19 cellular contexts compared by ENCODE assay signal in the genomic region with DNA sequence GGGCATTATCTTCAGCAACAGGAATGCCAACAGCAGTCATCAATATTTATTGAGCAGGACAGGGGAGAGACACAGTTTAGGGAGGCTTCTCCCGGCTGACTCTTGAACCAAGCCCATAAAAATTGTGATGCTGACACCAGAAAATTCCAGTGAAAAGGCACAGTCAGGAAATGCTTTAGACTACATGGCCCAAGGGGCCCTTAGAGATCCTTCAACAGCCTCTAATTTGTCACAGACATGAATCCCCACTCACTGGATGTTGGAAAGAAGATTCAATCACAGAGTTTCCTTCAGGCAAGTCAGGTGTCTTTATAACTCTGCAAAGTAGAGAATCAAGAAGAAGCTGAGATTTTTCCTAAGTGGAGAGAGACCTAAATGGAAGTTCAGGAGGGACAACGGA. TPM values are rescaled to one million over a fixed set of nuclear protein-coding genes. Genes with fewer than 3 reads are reported as not detected.
DNase-seq lines count a peak whose midpoint lies in the region; ATAC-seq, FAIRE-seq and TF ChIP-seq lines count a peak whose summit lies in the region.
"Had no signal": no experiment of that assay in that cellular context is flagged by ENCODE, and none has a peak within 500 bp of the region (broad histone marks: within the 10 kb centered on the region; RNA-seq: fewer than 3 reads in every experiment).

No MANE protein-coding gene starts in this region.

- H3K27me3 Mint-ChIP-seq in type B pancreatic cell = peaks cover 46% of the 10 kb centered on the region

- peak overlapping the region in 1 of 2 experiments; percentile 9; a peak in 1 of 4 replicates for H3K4me2 ChIP-seq in H1 (ENCODE audit: insufficient read depth in 1 of 2, low read depth in 2 of 2, low read length in 2 of 2)
- H3K4me2 ChIP-seq: KMS-11 had no signal

- no peaks in the 10 kb centered on the region for H3K79me1 ChIP-seq in H1 (ENCODE audit: low read depth, low read length)

- FAIRE-seq in H1 (lab: Jason Lieb, UNC) = no peak
- FAIRE-seq: RCC 7860 had no signal

- 0 out of 2 replicates have a peak overlapping the region, but pooled peaks have one; percentile 48 for H2BK20ac ChIP-seq in H1 (ENCODE audit: low read length)

- H3K9me3 ChIP-seq in left ventricle myocardium inferior (replicated peaks) = no peaks in the 10 kb centered on the region
- no peaks in the 10 kb centered on the region for H3K9me3 ChIP-seq in HEK293 (ENCODE audit: control insufficient read depth, insufficient read depth, low read depth, low read length)
- H3K9me3 ChIP-seq in H1 (ENCODE audit: insufficient read depth in 2 of 2, low read depth in 1 of 2, low read length in 1 of 2) = no peaks in the 10 kb centered on the region
- H3K9me3 ChIP-seq in aorta (ENCODE audit: control insufficient read depth, low read length) = peaks cover 3% of the 10 kb centered on the region
- H3K9me3 ChIP-seq: BE2C had no signal

- no peak for ATAC-seq in HG03378 (IDR thresholded peaks at IDR 0.05; ENCODE audit: unreplicated experiment)
- no peak for ATAC-seq in aorta (ENCODE audit: low FRiP score)

- H2AK5ac ChIP-seq in H1 (ENCODE audit: low read depth, low read length) = no peak overlapping the region

- intact Hi-C loops in left ventricle myocardium inferior (cut with micrococcal nuclease) (no loop called here), cardiac septum (cut with DNase I) (no loop called here), aorta (cut with DNase I) (no loop called here)

- H3K27me3 ChIP-seq in left ventricle myocardium inferior (ENCODE audit: low read depth) (no peaks in the 10 kb centered on the region), H1 (replicated peaks in 1 of 4; ENCODE audit: control insufficient read depth in 3 of 4, extremely low read depth in 1 of 4, insufficient read depth in 3 of 4, low read length in 3 of 4) (no peaks in the 10 kb centered on the region), aorta (ENCODE audit: control insufficient read depth in 1 of 2, insufficient read depth in 2 of 2, low read length in 1 of 2) (peaks cover 0 to 2% of the 10 kb centered on the region in 2 donors)

- no peak overlapping the region for H4K91ac ChIP-seq in H1 (replicated peaks; ENCODE audit: insufficient read length, low read length)

- H3K9me3 Mint-ChIP-seq in type B pancreatic cell = no peaks in the 10 kb centered on the region

- no peak overlapping the region for H2BK120ac ChIP-seq in H1 (replicated peaks; ENCODE audit: low read depth, low read length)

- no peak overlapping the region for H4K5ac ChIP-seq in H1 (ENCODE audit: insufficient read length, low read depth, low read length)

- H3K4me3 ChIP-seq in left ventricle myocardium inferior (no peak overlapping the region), HEK293 (ENCODE audit: low read depth, low read length) (no peak overlapping the region), H1 (ENCODE audit: extremely low read depth in 1 of 4, insufficient read depth in 2 of 4, low read depth in 3 of 4, low read length in 4 of 4) (no peak overlapping the region), aorta (ENCODE audit: low read length in 2 of 2) (no peak overlapping the region)

- TF ChIP-seq RAD21 in H1 (IDR thresholded peaks at IDR 0.05 in 1 of 2, conservative IDR thresholded peaks at IDR 0.05 in 1 of 2; ENCODE audit: low read depth in 2 of 2, low read length in 2 of 2) = no peak

- TF ChIP-seq POLR2A in H1 (IDR thresholded peaks at IDR 0.05; ENCODE audit: control extremely low read depth in 1 of 2, low read depth in 2 of 2, low read length in 2 of 2) = no peak

- H2AFZ ChIP-seq in H1 (ENCODE audit: low read length) = no peak overlapping the region

- H3K4ac ChIP-seq in H1 (replicated peaks; ENCODE audit: insufficient read length, low read depth, low read length) = no peak overlapping the region

- POLR2A ChIA-PET in HEK293 (lab: Yijun Ruan, JAX) = interaction anchor here (0.9 kb wide), 1 partner anchor 9 kb away, joined by 3 read pairs; no protein-coding TSS in a partner anchor
- POLR2A ChIA-PET in H1 (lab: Charles Lee; ENCODE audit: partially characterized antibody) = interaction anchor here (1.0 to 3.4 kb wide), 5 partner anchors 11 to 492 kb away, joined by 3 to 45 read pairs (median 4); no protein-coding TSS in a partner anchor

- no peak overlapping the region for H2BK15ac ChIP-seq in H1 (ENCODE audit: low read length)

- H3K4me3 Mint-ChIP-seq in type B pancreatic cell = peak overlapping the region; percentile 42

- H3K14ac ChIP-seq in H1 (ENCODE audit: insufficient read length) = no peak overlapping the region

- TF ChIP-seq CTCF in left ventricle myocardium inferior (IDR thresholded peaks at IDR 0.05; ENCODE audit: borderline replicate concordance) (no peak), HEK293 (tag by site-specific recombination; IDR thresholded peaks at IDR 0.05) (no peak), H1 (IDR thresholded peaks at IDR 0.05; ENCODE audit: control extremely low read depth in 1 of 3, insufficient read depth in 1 of 3, low read depth in 1 of 3, low read length in 3 of 3) (no peak), type B pancreatic cell (conservative IDR thresholded peaks at IDR 0.05) (no peak)

- no peaks in the 10 kb centered on the region for H3K36me3 ChIP-seq in left ventricle myocardium inferior
- H3K36me3 ChIP-seq in HEK293 (ENCODE audit: control insufficient read depth in 2 of 2, insufficient read depth in 1 of 2, low read length in 2 of 2) = no peaks in the 10 kb centered on the region
- no peaks in the 10 kb centered on the region for H3K36me3 ChIP-seq in H1 (ENCODE audit: control insufficient read depth in 2 of 4, insufficient read depth in 4 of 4, low read length in 3 of 4)
- no peaks in the 10 kb centered on the region for H3K36me3 ChIP-seq in aorta (ENCODE audit: control insufficient read depth in 1 of 2, insufficient read depth in 2 of 2, low read length in 1 of 2)
- H3K36me3 ChIP-seq: BE2C had no signal

- no peaks in the 10 kb centered on the region for H4K20me1 ChIP-seq in H1 (replicated peaks in 1 of 2; ENCODE audit: control insufficient read depth in 1 of 2, insufficient read depth in 2 of 2, low read length in 2 of 2)

- no peaks in the 10 kb centered on the region for H3K79me2 ChIP-seq in H1 (ENCODE audit: control insufficient read depth in 1 of 2, insufficient read depth in 2 of 2, low read length in 2 of 2)

- DNase-seq in left ventricle myocardium inferior = no peak
- DNase-seq in cardiac septum (ENCODE audit: low spot score) = no peak
- no peak for DNase-seq in H1 (ENCODE audit: low read depth in 1 of 2, low spot score in 2 of 2)
- no peak for DNase-seq in type B pancreatic cell (ENCODE audit: extremely low spot score, unreplicated experiment)
- DNase-seq in aorta = no peak
- DNase-seq: BE2C, DMS153, EL, NCI-H1105, NCI-H1930, NCI-H510A treated with DMSO at 0.1 percent for 48 hours, SHP77 had no signal

- H3K18ac ChIP-seq in H1 (ENCODE audit: extremely low read depth, low read length) = no peak overlapping the region

- no peak overlapping the region for H3K9ac ChIP-seq in H1 (replicated peaks in 1 of 4; ENCODE audit: extremely low read depth in 1 of 4, low read depth in 3 of 4, low read length in 3 of 4)
- H3K9ac ChIP-seq: KMS-11 had no signal

- CTCF ChIA-PET in HEK293 (lab: Yijun Ruan, JAX) = interaction anchor here (1.0 to 1.8 kb wide), 3 partner anchors 8 to 51 kb away, joined by 3 to 5 read pairs (median 3); no protein-coding TSS in a partner anchor
- CTCF ChIA-PET in H1 (lab: Charles Lee; ENCODE audit: partially characterized antibody) = interaction anchor here (0.9 to 2.7 kb wide), 7 partner anchors 14 to 94 kb away, joined by 3 to 27 read pairs (median 13); no protein-coding TSS in a partner anchor

- TF ChIP-seq EP300 in H1 (IDR thresholded peaks at IDR 0.05; ENCODE audit: borderline replicate concordance in 1 of 2, low read depth in 2 of 2, low read length in 2 of 2) = no peak

- H2BK12ac ChIP-seq in H1 (ENCODE audit: low read depth, low read length) = peak overlapping the region; percentile 41; the same call in 1 of the 2 replicates

- H4K8ac ChIP-seq in H1 (ENCODE audit: extremely low read depth, insufficient read depth, low read length) = no peak overlapping the region

- H3K36me3 Mint-ChIP-seq in type B pancreatic cell = no peaks in the 10 kb centered on the region

- no peak overlapping the region for H3K27ac Mint-ChIP-seq in type B pancreatic cell

- H3K4me1 ChIP-seq in left ventricle myocardium inferior = peaks cover 22% of the 10 kb centered on the region
- no peaks in the 10 kb centered on the region for H3K4me1 ChIP-seq in HEK293 (ENCODE audit: control insufficient read depth, insufficient read depth, low read length)
- H3K4me1 ChIP-seq in H1 (replicated peaks in 1 of 4; ENCODE audit: control insufficient read depth in 3 of 4, insufficient read depth in 4 of 4, low read length in 3 of 4) = peaks cover 0 to 6% (median 3%) of the 10 kb centered on the region in 4 experiments; a peak in 4 of 7 replicates
- no peaks in the 10 kb centered on the region for H3K4me1 ChIP-seq in aorta (ENCODE audit: control insufficient read depth in 1 of 2, insufficient read depth in 2 of 2, low read length in 2 of 2)
- H3K4me1 ChIP-seq: BE2C had no signal

- H3K27ac ChIP-seq in left ventricle myocardium inferior (replicated peaks) (peak overlapping the region; percentile 81), HEK293 (ENCODE audit: extremely low read depth, low read depth, low read length) (no peak overlapping the region), H1 (ENCODE audit: low read depth, low read length) (no peak overlapping the region), aorta (ENCODE audit: low read depth in 1 of 2, low read length in 2 of 2) (no peak overlapping the region)
- H3K27ac ChIP-seq: KMS-11 had no signal

- no peak overlapping the region for H2BK5ac ChIP-seq in H1 (ENCODE audit: low read depth, low read length)

- whole genome bisulfite sequencing in H1 (ENCODE audit: extremely low coverage in 1 of 2, insufficient coverage in 1 of 2, insufficient read length in 1 of 2, insufficient replicate concordance in 2 of 2, low coverage in 1 of 2, low lambda C conversion rate in 2 of 2, missing lambda C conversion rate in 1 of 2), 2 experiments = 80% methylated on average over 2 of the region's 2 CpGs; no CpG with 5 or more reads in 1 of the 2 experiments
- WGBS in aorta, 2 donors = 37 to 48% methylated on average over 2 of the region's 2 CpGs

- peaks cover 7% of the 10 kb centered on the region for H3K4me1 Mint-ChIP-seq in type B pancreatic cell (ENCODE audit: unreplicated experiment)

- H3K23ac ChIP-seq in H1 (ENCODE audit: insufficient read length) = no peak overlapping the region

- H3K56ac ChIP-seq in H1 (replicated peaks; ENCODE audit: insufficient read length, low read depth, low read length) = no peak overlapping the region

- H3K23me2 ChIP-seq in H1 (ENCODE audit: low read depth, low read length) = no peaks in the 10 kb centered on the region

RNA-seq across cellular contexts. Expression of gene GJC3, which starts 1.2 kb away (rescaled TPM):
- 0.27 TPM for total RNA-seq in left ventricle myocardium inferior
- total RNA-seq in cardiac septum = not detected
- total RNA-seq in H1 (2021; fragmentation: NEBNext Ultra II Directional; extraction: Animal tissue kit (Norgen Biotek cat#: 25700)) = 2.5 and 3.0 TPM in 2 replicates
- 1.7 and 2.7 TPM in 2 replicates for polyA plus RNA-seq in H1 (2011; rRNA removed)
- polyA plus RNA-seq in H1 (2011; cell fraction: cytosol; rRNA removed) = 2.2 TPM
- polyA plus RNA-seq in H1 (2011; cell fraction: nucleus; rRNA removed) = 1.9 TPM
- 0.81 to 3.6 TPM (median 2.4 TPM) in 4 replicates for polyA plus RNA-seq in H1 (2012, experiment 1 of 2)
- 1.3 TPM for polyA plus RNA-seq in H1 (2012, experiment 2 of 2)
- polyA plus RNA-seq in H1 (2013, experiment 1 of 2) = 1.5 TPM
- 1.7 TPM for polyA plus RNA-seq in H1 (2013, experiment 2 of 2)
- 0.66 and 1.7 TPM in 2 replicates for polyA minus RNA-seq in H1 (2011; rRNA and poly(A)+ RNA removed)
- not detected for polyA minus RNA-seq in H1 (2011; cell fraction: cytosol; rRNA and poly(A)+ RNA removed)
- 2.4 TPM for polyA minus RNA-seq in H1 (2011; cell fraction: nucleus; rRNA and poly(A)+ RNA removed)
- total RNA-seq in type B pancreatic cell (ENCODE audit: low replicate concordance) = not detected in 2 replicates
- total RNA-seq in aorta = under 1 TPM in 1 of 2 donors, not detected in 1; 0.57 TPM
- polyA plus RNA-seq in aorta = not detected
- total RNA-seq: MCF 10A had no signal
- polyA plus RNA-seq: AG04450 had no signal

RNA-seq across cellular contexts. Expression of gene TRIM4, which starts 8.9 kb away (rescaled TPM):
- total RNA-seq in left ventricle myocardium inferior (7.1 TPM), cardiac septum (7.8 TPM), type B pancreatic cell (ENCODE audit: low replicate concordance) (13.0 and 15.8 TPM in 2 replicates), aorta (10 to 100 TPM; 24.7 to 33.4 TPM)
- total RNA-seq in H1 (2021; fragmentation: NEBNext Ultra II Directional; extraction: Animal tissue kit (Norgen Biotek cat#: 25700)) = 6.6 and 7.3 TPM in 2 replicates
- polyA plus RNA-seq in H1 (2011; rRNA removed) (0.02 and 0.03 TPM in 2 replicates), aorta (10 to 100 TPM; 16.4 to 20.3 TPM)
- polyA plus RNA-seq in H1 (2011; cell fraction: cytosol; rRNA removed) = 0.01 TPM
- 0.10 TPM for polyA plus RNA-seq in H1 (2011; cell fraction: nucleus; rRNA removed)
- not detected in 4 replicates for polyA plus RNA-seq in H1 (2012, experiment 1 of 2)
- not detected for polyA plus RNA-seq in H1 (2012, experiment 2 of 2)
- 1.6 TPM for polyA plus RNA-seq in H1 (2013, experiment 1 of 2)
- 1.7 TPM for polyA plus RNA-seq in H1 (2013, experiment 2 of 2)
- 0.06 TPM in 1 of 2 replicates, not detected in the other for polyA minus RNA-seq in H1 (2011; rRNA and poly(A)+ RNA removed)
- polyA minus RNA-seq in H1 (2011; cell fraction: cytosol; rRNA and poly(A)+ RNA removed) = not detected
- polyA minus RNA-seq in H1 (2011; cell fraction: nucleus; rRNA and poly(A)+ RNA removed) = not detected

RNA-seq across cellular contexts. Expression of gene AZGP1, which starts 47.6 kb away (rescaled TPM):
- total RNA-seq in left ventricle myocardium inferior (85.5 TPM), cardiac septum (114 TPM), type B pancreatic cell (ENCODE audit: low replicate concordance) (0.50 and 0.60 TPM in 2 replicates), aorta (1 to 10 TPM in 1 of 2 donors, under 1 TPM in 1; 0.63 to 1.3 TPM)
- total RNA-seq in H1 (2021; fragmentation: NEBNext Ultra II Directional; extraction: Animal tissue kit (Norgen Biotek cat#: 25700)) = 0.29 and 0.52 TPM in 2 replicates
- polyA plus RNA-seq in H1 (2011; rRNA removed) (0.57 and 0.68 TPM in 2 replicates), aorta (1 to 10 TPM in 1 of 2 donors, under 1 TPM in 1; 0.13 to 3.5 TPM)
- 0.92 TPM for polyA plus RNA-seq in H1 (2011; cell fraction: cytosol; rRNA removed)
- polyA plus RNA-seq in H1 (2011; cell fraction: nucleus; rRNA removed) = 1.1 TPM
- polyA plus RNA-seq in H1 (2012, experiment 1 of 2) = 0.38 to 1.3 TPM (median 1.0 TPM) in 4 replicates
- polyA plus RNA-seq in H1 (2012, experiment 2 of 2) = 0.22 TPM
- polyA plus RNA-seq in H1 (2013, experiment 1 of 2) = 0.65 TPM
- polyA plus RNA-seq in H1 (2013, experiment 2 of 2) = 0.61 TPM
- polyA minus RNA-seq in H1 (2011; rRNA and poly(A)+ RNA removed) = 1.7 TPM in 1 of 2 replicates, not detected in the other
- not detected for polyA minus RNA-seq in H1 (2011; cell fraction: cytosol; rRNA and poly(A)+ RNA removed)
- not detected for polyA minus RNA-seq in H1 (2011; cell fraction: nucleus; rRNA and poly(A)+ RNA removed)
- polyA plus RNA-seq: AG04450 had no signal

RNA-seq across cellular contexts. Expression of gene OR2AE1, which starts 51.4 kb away (rescaled TPM):
- not detected for total RNA-seq in left ventricle myocardium inferior
- total RNA-seq in cardiac septum = not detected
- total RNA-seq in H1 (2021; fragmentation: NEBNext Ultra II Directional; extraction: Animal tissue kit (Norgen Biotek cat#: 25700)) = not detected in 2 replicates
- not detected in 2 replicates for polyA plus RNA-seq in H1 (2011; rRNA removed)
- not detected for polyA plus RNA-seq in H1 (2011; cell fraction: cytosol; rRNA removed)
- polyA plus RNA-seq in H1 (2011; cell fraction: nucleus; rRNA removed) = not detected
- not detected in 4 replicates for polyA plus RNA-seq in H1 (2012, experiment 1 of 2)
- not detected for polyA plus RNA-seq in H1 (2012, experiment 2 of 2)
- not detected for polyA plus RNA-seq in H1 (2013, experiment 1 of 2)
- not detected for polyA plus RNA-seq in H1 (2013, experiment 2 of 2)
- polyA minus RNA-seq in H1 (2011; rRNA and poly(A)+ RNA removed) = not detected in 2 replicates
- polyA minus RNA-seq in H1 (2011; cell fraction: cytosol; rRNA and poly(A)+ RNA removed) = not detected
- polyA minus RNA-seq in H1 (2011; cell fraction: nucleus; rRNA and poly(A)+ RNA removed) = not detected
- not detected in 2 replicates for total RNA-seq in type B pancreatic cell (ENCODE audit: low replicate concordance)
- under 1 TPM in 1 of 2 donors, not detected in 1; 0.36 TPM for total RNA-seq in aorta
- polyA plus RNA-seq in aorta = not detected
- total RNA-seq: H4, MCF 10A had no signal
- polyA plus RNA-seq: AG04450 had no signal

Comparison
In these comparisons a context has a peak if more than half of its experiments do, and no peak if none do; other contexts are left out.
1. RNA of gene AZGP1, which starts 47.6 kb away (total RNA-seq): 114 TPM in cardiac septum (single experiment) and 85.5 TPM in left ventricle myocardium inferior (single experiment); 0.63 to 1.3 TPM in aorta, 0.50 to 0.60 TPM in type B pancreatic cell and 0.29 to 0.52 TPM in H1; every median in the first group is over 10 times any median in the second.